8 cellular contexts compared by ENCODE assay signal in the genomic region with DNA sequence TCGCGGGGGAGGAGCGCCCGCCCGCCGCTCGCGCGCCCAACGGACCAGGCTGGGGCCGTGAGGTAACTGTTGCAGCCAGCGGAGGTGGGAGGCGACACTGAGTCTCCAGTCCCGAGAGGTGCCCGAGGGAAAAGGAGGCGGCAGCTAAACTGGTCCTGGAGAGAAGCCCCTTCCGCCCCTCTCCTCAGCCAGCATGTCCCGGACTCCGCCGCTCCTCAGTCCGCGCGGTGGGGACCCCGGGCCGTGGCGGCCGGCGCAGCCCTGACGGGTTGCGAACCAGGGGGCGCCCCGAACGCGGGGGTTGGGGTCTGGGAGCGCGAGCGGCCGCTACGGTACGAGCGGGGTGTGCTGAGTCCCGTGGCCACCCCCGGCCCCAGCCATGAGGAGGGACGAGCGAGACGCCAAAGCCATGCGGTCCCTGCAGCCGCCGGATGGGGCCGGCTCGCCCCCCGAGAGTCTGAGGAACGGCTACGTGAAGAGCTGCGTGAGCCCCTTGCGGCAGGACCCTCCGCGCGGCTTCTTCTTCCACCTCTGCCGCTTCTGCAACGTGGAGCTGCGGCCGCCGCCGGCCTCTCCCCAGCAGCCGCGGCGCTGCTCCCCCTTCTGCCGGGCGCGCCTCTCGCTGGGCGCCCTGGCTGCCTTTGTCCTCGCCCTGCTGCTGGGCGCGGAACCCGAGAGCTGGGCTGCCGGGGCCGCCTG.
A peak's percentile ranks its signal among the peaks of the same experiment; 100 is the strongest.
DNase-seq lines count a peak whose midpoint lies in the region; ATAC-seq and TF ChIP-seq lines count a peak whose summit lies in the region.

Gene PDE3B (plus strand): TSS at position 108 of the 699 bp plus-strand sequence. CDS start 272 bp downstream, at position 380.

- ATAC-seq in HG02588 (IDR thresholded peaks at IDR 0.05; ENCODE audit: unreplicated experiment) (peak; percentile 68), GM18870 (IDR thresholded peaks at IDR 0.05; ENCODE audit: unreplicated experiment) (no peak)

- peak within 1 kb of the TSS; percentile 39 for H3K4me3 ChIP-seq in GM12875 (ENCODE audit: low read depth, low read length)
- H3K4me3 ChIP-seq in astrocyte of the cerebellum (ENCODE audit: low read depth, low read length) = peak within 1 kb of the TSS; percentile 77
- peak within 1 kb of the TSS; percentile 72 for H3K4me3 ChIP-seq in iPS-11a (ENCODE audit: low read depth, low read length)
- peak within 1 kb of the TSS; percentile 78 for H3K4me3 ChIP-seq in skeletal muscle cell (ENCODE audit: low read depth, low read length)

- TF ChIP-seq CTCF in GM12875 (IDR thresholded peaks at IDR 0.05; ENCODE audit: borderline replicate concordance, insufficient read depth, low read depth, low read length) = peak; percentile 4; the same call in 1 of the 2 replicates
- TF ChIP-seq CTCF in astrocyte of the cerebellum (IDR thresholded peaks at IDR 0.05; ENCODE audit: low read depth, low read length, missing control alignments) = no peak

- in situ Hi-C loops in astrocyte of the cerebellum (cut with HindIII; ENCODE audit: low sequenced_read_pairs) = no loop called here

- DNase-seq in NCI-H1105 (lab: John Stamatoyannopoulos, UW) = peak; percentile 67
- DNase-seq in T-helper 22 cell (ENCODE audit: low read depth) = peak; percentile 43
- DNase-seq in astrocyte of the cerebellum (ENCODE audit: low read depth) = no peak
- no peak for DNase-seq in skeletal muscle cell (ENCODE audit: low read depth)

Comparison
In these comparisons a context has a peak if more than half of its experiments do, and no peak if none do; other contexts are left out.
1. DNase-seq: peak in NCI-H1105 (single experiment) and T-helper 22 cell (single experiment); none in astrocyte of the cerebellum (single experiment) and skeletal muscle cell (single experiment).
2. Peak in every context shown above with its lines, with median percentiles within 50 percentile points of each other: H3K4me3 ChIP-seq.